ENCODE assay signal across 8 cellular contexts in the genomic region with DNA sequence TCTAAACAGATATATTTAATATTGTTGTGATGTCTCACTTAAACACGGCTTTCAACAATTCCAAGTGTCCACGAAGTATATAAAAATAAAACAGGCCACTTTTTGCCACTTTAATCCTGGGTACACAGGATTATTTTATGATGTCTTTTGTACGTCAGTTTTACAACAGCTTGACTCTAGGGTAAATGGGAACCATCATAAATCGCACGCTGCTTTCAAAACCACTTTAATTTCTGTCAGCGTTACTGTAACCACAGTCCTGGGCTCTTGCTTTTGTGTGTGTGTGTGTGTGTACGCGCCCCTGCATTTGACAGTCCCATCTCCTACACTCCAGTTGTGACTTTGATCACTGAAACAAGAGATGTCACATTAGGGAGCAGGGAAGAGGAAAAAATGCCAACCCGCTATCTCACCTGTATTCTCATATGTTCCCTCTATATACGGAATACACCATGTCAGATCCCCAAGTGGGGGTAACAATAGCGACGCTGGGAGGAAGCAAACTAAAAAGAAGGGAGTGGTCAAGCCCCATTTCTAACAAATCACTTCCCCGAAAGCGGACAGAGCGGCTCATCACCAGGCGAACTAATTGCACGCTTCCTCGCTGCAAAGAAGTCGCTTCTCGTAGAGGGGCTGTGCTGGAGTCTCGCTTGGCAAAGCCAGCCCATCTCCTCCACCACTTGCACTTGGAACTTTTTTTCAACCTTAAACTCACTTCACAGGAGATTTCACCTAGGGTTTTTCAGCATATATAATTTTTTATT. TPM values are rescaled to one million over a fixed set of nuclear protein-coding genes. Genes with fewer than 3 reads are reported as not detected.
DNase-seq lines count a peak whose midpoint lies in the region; ATAC-seq and TF ChIP-seq lines count a peak whose summit lies in the region.

No MANE protein-coding gene starts in this region.

- H3K4me3 ChIP-seq in lung (peak overlapping the region; percentile 3), transverse colon (peak overlapping the region; percentile 61 to 90 (median 70))
- H3K4me3 ChIP-seq in CD8-positive, alpha-beta memory T cell (ENCODE audit: low read length): no peak overlapping the region

- no peaks in the 10 kb centered on the region for H3K36me3 ChIP-seq in lung (ENCODE audit: control insufficient read depth in 2 of 2, insufficient read depth in 2 of 2, low read length in 2 of 2)
- no peaks in the 10 kb centered on the region for H3K36me3 ChIP-seq in transverse colon
- no peaks in the 10 kb centered on the region for H3K36me3 ChIP-seq in CD8-positive, alpha-beta memory T cell (ENCODE audit: insufficient read depth, low read length)

- POLR2A ChIA-PET in activated CD4-positive, alpha-beta T cell treated with anti-CD3 and anti-CD28 coated beads, Interleukin-2, amount 10 ng/mL, durations not matched to agents 7 days and 5 days (lab: Charles Lee): no interaction called here
- POLR2A ChIA-PET in CD8-positive, alpha-beta memory T cell (lab: Charles Lee): no interaction called here

- H3K27me3 ChIP-seq in lung (ENCODE audit: control insufficient read depth, insufficient read depth) (no peaks in the 10 kb centered on the region), transverse colon (peaks cover 45% of the 10 kb centered on the region)
- no peaks in the 10 kb centered on the region for H3K27me3 ChIP-seq in CD8-positive, alpha-beta memory T cell (ENCODE audit: insufficient read depth, low read length, poor library complexity, severe bottlenecking)

- TF ChIP-seq CTCF in chondrocyte (IDR thresholded peaks at IDR 0.05) (no peak), lung (IDR thresholded peaks at IDR 0.05; ENCODE audit: control extremely low read depth, extremely low read depth) (no peak), transverse colon (IDR thresholded peaks at IDR 0.05) (no peak)

- no peak for ATAC-seq in lung (ENCODE audit: insufficient read depth, low FRiP score)
- ATAC-seq in HG02870 (IDR thresholded peaks at IDR 0.05; ENCODE audit: unreplicated experiment): no peak

- peaks cover 5% of the 10 kb centered on the region for H3K4me1 Mint-ChIP-seq in activated CD4-positive, alpha-beta T cell treated with anti-CD3 and anti-CD28 coated beads, Interleukin-2, amount 10 ng/mL, durations not matched to agents 7 days and 5 days
- peaks cover 59% of the 10 kb centered on the region for H3K4me1 Mint-ChIP-seq in chondrocyte (ENCODE audit: low read depth)
- peaks cover 0 to 5% (median 2%) of the 10 kb centered on the region in 3 donors for H3K4me1 Mint-ChIP-seq in CD8-positive, alpha-beta memory T cell

- TF ChIP-seq POLR2A in transverse colon (IDR thresholded peaks at IDR 0.05): no peak

- intact Hi-C loops in transverse colon (cut with DNase I; ENCODE audit: low total_unique reads): loop anchor here (10.0 kb wide), 1 partner anchor 145 kb away; no protein-coding TSS in a partner anchor

- H3K27ac Mint-ChIP-seq in activated CD4-positive, alpha-beta T cell treated with anti-CD3 and anti-CD28 coated beads, Interleukin-2, amount 10 ng/mL, durations not matched to agents 7 days and 5 days: peak overlapping the region; percentile 31
- peak overlapping the region; percentile 98 for H3K27ac Mint-ChIP-seq in chondrocyte (ENCODE audit: unreplicated experiment)
- peak overlapping the region in 1 of 8 donors; percentile 9 for H3K27ac Mint-ChIP-seq in CD8-positive, alpha-beta memory T cell

- CTCF ChIA-PET in activated CD4-positive, alpha-beta T cell treated with anti-CD3 and anti-CD28 coated beads, Interleukin-2, amount 10 ng/mL, durations not matched to agents 7 days and 5 days (lab: Charles Lee): no interaction called here
- CTCF ChIA-PET in CD8-positive, alpha-beta memory T cell (lab: Charles Lee): no interaction called here

- no peak for DNase-seq in activated CD4-positive, alpha-beta T cell treated with anti-CD3 and anti-CD28 coated beads, Interleukin-2, amount 10 ng/mL, durations not matched to agents 7 days and 5 days
- no peak for DNase-seq in activated CD4-positive, alpha-beta T cell treated with anti-CD3 and anti-CD28 coated beads for 1 hour
- DNase-seq in chondrocyte (ENCODE audit: low spot score): no peak
- DNase-seq in lung (ENCODE audit: low spot score): no peak
- DNase-seq in transverse colon: peak; percentile 24
- no peak for DNase-seq in CD8-positive, alpha-beta memory T cell
- no peak for DNase-seq in RPMI8226

- 12 to 33% methylated on average over 21 of the region's 21 CpGs for WGBS in lung, 2 donors
- 10 to 14% methylated on average over 9 to 21 of the region's 21 CpGs for WGBS in transverse colon (ENCODE audit: low coverage in 1 of 2), 2 donors

- H3K4me1 ChIP-seq in lung (ENCODE audit: control insufficient read depth in 2 of 2, insufficient read depth in 2 of 2, low read length in 2 of 2): no peaks in the 10 kb centered on the region
- H3K4me1 ChIP-seq in transverse colon: peaks cover 3 to 29% (median 10%) of the 10 kb centered on the region in 4 donors
- no peaks in the 10 kb centered on the region for H3K4me1 ChIP-seq in CD8-positive, alpha-beta memory T cell (ENCODE audit: insufficient read depth, low read length)

- in situ Hi-C loops in transverse colon (cut with MboI; ENCODE audit: low pct_ligation_motif_present in 1 of 4, low pct_unique_long_range_greater_than_20kb in 1 of 4, low sequenced_read_pairs in 3 of 4): loop anchor here in 1 of 4 donors (10.0 kb wide), 1 partner anchor 135 kb away; no protein-coding TSS in a partner anchor

- no peaks in the 10 kb centered on the region for H3K9me3 Mint-ChIP-seq in activated CD4-positive, alpha-beta T cell treated with anti-CD3 and anti-CD28 coated beads, Interleukin-2, amount 10 ng/mL, durations not matched to agents 7 days and 5 days
- H3K9me3 Mint-ChIP-seq in chondrocyte (ENCODE audit: low read depth): no peaks in the 10 kb centered on the region
- H3K9me3 Mint-ChIP-seq in CD8-positive, alpha-beta memory T cell: peaks cover 0 to 9% (median 0%) of the 10 kb centered on the region in 5 donors

- peaks cover 48% of the 10 kb centered on the region for H3K27me3 Mint-ChIP-seq in activated CD4-positive, alpha-beta T cell treated with anti-CD3 and anti-CD28 coated beads, Interleukin-2, amount 10 ng/mL, durations not matched to agents 7 days and 5 days
- H3K27me3 Mint-ChIP-seq in chondrocyte (ENCODE audit: low read depth): no peaks in the 10 kb centered on the region
- H3K27me3 Mint-ChIP-seq in CD8-positive, alpha-beta memory T cell: peaks cover 20 to 37% of the 10 kb centered on the region in 2 donors

- H3K27ac ChIP-seq in lung (ENCODE audit: low read depth in 1 of 2, low read length in 1 of 2) (peak overlapping the region in 1 of 2 donors; percentile 10), transverse colon (peak overlapping the region; percentile 82 to 93 (median 90))
- no peak overlapping the region for H3K27ac ChIP-seq in CD8-positive, alpha-beta memory T cell (ENCODE audit: low read depth, low read length)

- H3K9me3 ChIP-seq in lung (ENCODE audit: control insufficient read depth in 2 of 2, insufficient read depth in 1 of 2, low read length in 1 of 2) (peaks cover 0 to 3% of the 10 kb centered on the region in 2 donors), transverse colon (no peaks in the 10 kb centered on the region)
- H3K9me3 ChIP-seq in CD8-positive, alpha-beta memory T cell (ENCODE audit: low read length): no peaks in the 10 kb centered on the region

- no peak overlapping the region for H3K4me3 Mint-ChIP-seq in activated CD4-positive, alpha-beta T cell treated with anti-CD3 and anti-CD28 coated beads, Interleukin-2, amount 10 ng/mL, durations not matched to agents 7 days and 5 days
- H3K4me3 Mint-ChIP-seq in chondrocyte (ENCODE audit: unreplicated experiment): peak overlapping the region; percentile 95
- H3K4me3 Mint-ChIP-seq in CD8-positive, alpha-beta memory T cell: peak overlapping the region in 1 of 7 donors; percentile 14

- H3K36me3 Mint-ChIP-seq in activated CD4-positive, alpha-beta T cell treated with anti-CD3 and anti-CD28 coated beads, Interleukin-2, amount 10 ng/mL, durations not matched to agents 7 days and 5 days (ENCODE audit: low read depth): no peaks in the 10 kb centered on the region
- no peaks in the 10 kb centered on the region for H3K36me3 Mint-ChIP-seq in chondrocyte (ENCODE audit: low read depth)
- H3K36me3 Mint-ChIP-seq in CD8-positive, alpha-beta memory T cell: no peaks in the 10 kb centered on the region

- no peak for TF ChIP-seq EP300 in transverse colon (IDR thresholded peaks at IDR 0.05; ENCODE audit: low read depth)

RNA-seq across cellular contexts. Expression of a gene that starts 1.1 kb away (rescaled TPM):
- not detected for total RNA-seq in activated CD4-positive, alpha-beta T cell treated with anti-CD3 and anti-CD28 coated beads, Interleukin-2, amount 10 ng/mL, durations not matched to agents 7 days and 5 days
- total RNA-seq in chondrocyte (17.8 to 45.0 TPM (median 21.3 TPM) in 3 replicates), lung (10 to 100 TPM; 18.1 to 23.2 TPM), transverse colon (10 to 100 TPM; 20.5 to 55.4 (median 26.2) TPM)
- polyA plus RNA-seq in lung: 1 to 10 TPM in 1 of 2 donors, under 1 TPM in 1; 0.96 to 1.3 TPM
- under 1 TPM in 1 of 2 experiments, not detected in 1; 0.18 TPM for total RNA-seq in CD8-positive, alpha-beta memory T cell
- not detected for polyA plus RNA-seq in CD8-positive, alpha-beta memory T cell

Comparison
In these comparisons a context has a peak if more than half of its experiments do, and no peak if none do; other contexts are left out.
1. RNA of a gene that starts 1.1 kb away (total RNA-seq): 20.5 to 55.4 TPM in transverse colon, 18.1 to 23.2 TPM in lung and 17.8 to 45.0 TPM in chondrocyte; 0.18 TPM in CD8-positive, alpha-beta memory T cell and not detected in activated CD4-positive, alpha-beta T cell treated with anti-CD3 and anti-CD28 coated beads, Interleukin-2, amount 10 ng/mL, durations not matched to agents 7 days and 5 days; every median in the first group is over 10 times any median in the second.